9 cellular contexts compared by ENCODE assay signal in genomic region chr3:58335432-58335947, GRCh38. TPM values are rescaled to one million over a fixed set of nuclear protein-coding genes. Genes with fewer than 3 reads are reported as not detected.
DNase-seq lines count a peak whose midpoint lies in the region; TF ChIP-seq lines count a peak whose summit lies in the region.
"Had no signal": no experiment of that assay in that cellular context is flagged by ENCODE, and none has a peak within 500 bp of the region (broad histone marks: within the 10 kb centered on the region; RNA-seq: fewer than 3 reads in every experiment).

No MANE protein-coding gene starts in this region.

- TF ChIP-seq CTCF in PC-9 (conservative IDR thresholded peaks at IDR 0.05): no peak
- TF ChIP-seq CTCF in ovary (IDR thresholded peaks at IDR 0.05): no peak
- TF ChIP-seq CTCF in GM10266 (IDR thresholded peaks at IDR 0.05; ENCODE audit: control insufficient read depth, insufficient read depth, low read depth, missing control alignments): no peak

- H3K9me3 ChIP-seq in CD4-positive, alpha-beta memory T cell (ENCODE audit: control insufficient read depth in 1 of 2, low read length in 2 of 2): no peaks in the 10 kb centered on the region
- no peaks in the 10 kb centered on the region for H3K9me3 ChIP-seq in PC-9 (ENCODE audit: insufficient read depth, low read depth)
- no peaks in the 10 kb centered on the region for H3K9me3 ChIP-seq in duodenal mucosa (ENCODE audit: control insufficient read depth in 1 of 2, low read length in 2 of 2)
- no peaks in the 10 kb centered on the region for H3K9me3 ChIP-seq in ovary
- no peaks in the 10 kb centered on the region for H3K9me3 ChIP-seq in trophoblast cell (ENCODE audit: insufficient read depth, low read depth, low read length)

- no peak overlapping the region for H3K27ac ChIP-seq in CD4-positive, alpha-beta memory T cell (ENCODE audit: low read depth, low read length)
- H3K27ac ChIP-seq in PC-9 (peak overlapping the region; percentile 96), duodenal mucosa (ENCODE audit: low read depth, low read length) (peak overlapping the region; percentile 39), ovary (no peak overlapping the region), trophoblast cell (ENCODE audit: low read depth, low read length) (no peak overlapping the region)

- no peak overlapping the region for H2BK12ac ChIP-seq in trophoblast cell (ENCODE audit: low read length)

- H2AK5ac ChIP-seq in trophoblast cell (ENCODE audit: low read length): no peak overlapping the region

- no peak overlapping the region for H4K8ac ChIP-seq in trophoblast cell (ENCODE audit: low read depth, low read length)

- peaks cover 30% of the 10 kb centered on the region for H3K4me1 ChIP-seq in CD4-positive, alpha-beta memory T cell (ENCODE audit: insufficient read depth, low read length)
- H3K4me1 ChIP-seq in PC-9 (replicated peaks; ENCODE audit: insufficient read depth): peaks cover 30% of the 10 kb centered on the region
- peaks cover 18 to 20% of the 10 kb centered on the region in 2 donors for H3K4me1 ChIP-seq in duodenal mucosa (ENCODE audit: control insufficient read depth in 1 of 2, insufficient read depth in 2 of 2, low read length in 2 of 2)
- peaks cover 6% of the 10 kb centered on the region for H3K4me1 ChIP-seq in ovary (ENCODE audit: insufficient read depth)
- peaks cover 0 to 4% of the 10 kb centered on the region in 2 experiments for H3K4me1 ChIP-seq in trophoblast cell (ENCODE audit: control insufficient read depth in 1 of 2, insufficient read depth in 2 of 2, low read length in 2 of 2)

- CTCF ChIA-PET in CD4-positive, alpha-beta memory T cell (lab: Charles Lee; ENCODE audit: partially characterized antibody): interaction anchor here (1.0 to 6.2 kb wide), 8 partner anchors 9 to 196 kb away, joined by 3 to 47 read pairs (median 6); partner anchors contain the start of genes HTD2, KCTD6 and RPP14
- CTCF ChIA-PET in PC-9 (lab: Charles Lee): no interaction called here

- no peaks in the 10 kb centered on the region for H3K27me3 Mint-ChIP-seq in CD4-positive, alpha-beta memory T cell

- no TSS peak for BruUV-seq in PC-9 (replicated peaks; lab: Mats Ljungman, UMichigan)

- no peaks in the 10 kb centered on the region for H4K20me1 ChIP-seq in PC-9 (ENCODE audit: insufficient read depth)

- peak overlapping the region in 3 of 7 donors; percentile 43 to 74 (median 62) for H3K27ac Mint-ChIP-seq in CD4-positive, alpha-beta memory T cell

- H3K14ac ChIP-seq in trophoblast cell (ENCODE audit: low read length): no peak overlapping the region

- peak overlapping the region; percentile 92 for H3K4me2 ChIP-seq in PC-9
- H3K4me2 ChIP-seq in trophoblast cell (ENCODE audit: low read length): no peak overlapping the region

- no peak overlapping the region for H2BK120ac ChIP-seq in trophoblast cell (ENCODE audit: insufficient read depth, low read length, poor library complexity)

- intact Hi-C loops in CD4-positive, alpha-beta memory T cell (cut with micrococcal nuclease): no loop called here
- intact Hi-C loops in PC-9 (cut with micrococcal nuclease; ENCODE audit: unreplicated experiment): no loop called here
- intact Hi-C loops in ovary (cut with DNase I): loop anchor here in 2 of 4 donors (10.0 kb wide), 2 partner anchors 79 to 159 kb away; partner anchors contain the start of gene KCTD6 (in 1 of the 2)

- H3K4ac ChIP-seq in trophoblast cell (ENCODE audit: low read depth, low read length): no peak overlapping the region

- H3K79me2 ChIP-seq in PC-9 (ENCODE audit: low read depth): 0 out of 2 replicates have a peak, but pooled peaks cover 4% of the 10 kb centered on the region
- no peaks in the 10 kb centered on the region for H3K79me2 ChIP-seq in trophoblast cell (ENCODE audit: control insufficient read depth, insufficient read depth, low read length, poor library complexity)

- H4K12ac ChIP-seq in trophoblast cell (ENCODE audit: low read depth, low read length): no peak overlapping the region

- whole genome bisulfite sequencing in ovary, 3 donors: 22 to 35% (median 32%) methylated on average over 2 of the region's 2 CpGs
- no CpG with 5 or more reads among the region's 2 CpGs for WGBS in trophoblast cell (ENCODE audit: extremely low coverage, insufficient coverage, insufficient read length)

- peaks cover 24 to 49% (median 35%) of the 10 kb centered on the region in 4 donors for H3K4me1 Mint-ChIP-seq in CD4-positive, alpha-beta memory T cell

- no peak overlapping the region for H3K4me3 ChIP-seq in CD4-positive, alpha-beta memory T cell (ENCODE audit: low read length in 2 of 2)
- H3K4me3 ChIP-seq in PC-9 (peak overlapping the region; percentile 22; the same call in 1 of the 2 replicates), duodenal mucosa (ENCODE audit: low read depth in 1 of 2, low read length in 2 of 2) (no peak overlapping the region), ovary (peak overlapping the region; percentile 26), trophoblast cell (ENCODE audit: low read depth, low read length) (no peak overlapping the region)

- TF ChIP-seq POLR2A in ovary (IDR thresholded peaks at IDR 0.05): no peak

- H3K23ac ChIP-seq in trophoblast cell (ENCODE audit: low read length): no peak overlapping the region

- H3K9ac ChIP-seq in duodenal mucosa (ENCODE audit: low read depth in 1 of 2, low read length in 2 of 2): peak overlapping the region in 1 of 2 donors; percentile 39
- H3K9ac ChIP-seq in trophoblast cell (ENCODE audit: low read length): no peak overlapping the region

- H3K9me2 ChIP-seq in PC-9 (ENCODE audit: insufficient read depth): no peaks in the 10 kb centered on the region; the same call in 1 of the 2 replicates

- H2AFZ ChIP-seq in PC-9: peak overlapping the region; percentile 62
- no peak overlapping the region for H2AFZ ChIP-seq in trophoblast cell (ENCODE audit: insufficient read depth, low read length, poor library complexity)

- peaks cover 8 to 9% of the 10 kb centered on the region in 2 donors for H3K36me3 Mint-ChIP-seq in CD4-positive, alpha-beta memory T cell

- peaks cover 6% of the 10 kb centered on the region for H3K79me1 ChIP-seq in trophoblast cell (ENCODE audit: low read length)

- H3K9me3 Mint-ChIP-seq in CD4-positive, alpha-beta memory T cell: no peaks in the 10 kb centered on the region

- no peak overlapping the region for H2BK5ac ChIP-seq in trophoblast cell (ENCODE audit: low read depth, low read length, poor library complexity)

- POLR2A ChIA-PET in CD4-positive, alpha-beta memory T cell (lab: Charles Lee; ENCODE audit: partially characterized antibody): interaction anchor here (1.5 to 3.6 kb wide), 3 partner anchors 14 to 29 kb away, joined by 4 to 33 read pairs (median 4); partner anchors contain the start of genes HTD2 and RPP14
- POLR2A ChIA-PET in PC-9 (lab: Charles Lee; ENCODE audit: unreplicated experiment): interaction anchor here (0.6 to 0.7 kb wide), 2 partner anchors 157 to 372 kb away, joined by 4 read pairs; no protein-coding TSS in a partner anchor

- no peak overlapping the region for H3K18ac ChIP-seq in trophoblast cell (ENCODE audit: low read length)

- peaks cover 19% of the 10 kb centered on the region; the same call in 1 of the 2 replicates for H3F3A ChIP-seq in PC-9 (ENCODE audit: insufficient read depth, low read depth)

- H4K91ac ChIP-seq in trophoblast cell (ENCODE audit: low read depth, low read length): no peak overlapping the region

- no peaks in the 10 kb centered on the region for H3K27me3 ChIP-seq in CD4-positive, alpha-beta memory T cell (ENCODE audit: insufficient read depth, low read length)
- H3K27me3 ChIP-seq in PC-9 (ENCODE audit: insufficient read depth, low read depth): no peaks in the 10 kb centered on the region
- no peaks in the 10 kb centered on the region for H3K27me3 ChIP-seq in duodenal mucosa (ENCODE audit: control insufficient read depth in 1 of 2, insufficient read depth in 2 of 2, low read length in 2 of 2)
- H3K27me3 ChIP-seq in ovary: no peaks in the 10 kb centered on the region
- H3K27me3 ChIP-seq in trophoblast cell (ENCODE audit: insufficient read depth, low read length): no peaks in the 10 kb centered on the region

- H3K36me3 ChIP-seq in CD4-positive, alpha-beta memory T cell (ENCODE audit: insufficient read depth, low read length): no peaks in the 10 kb centered on the region
- H3K36me3 ChIP-seq in PC-9 (ENCODE audit: low read depth): no peaks in the 10 kb centered on the region
- no peaks in the 10 kb centered on the region for H3K36me3 ChIP-seq in duodenal mucosa (ENCODE audit: control insufficient read depth in 1 of 2, insufficient read depth in 2 of 2, low read length in 2 of 2)
- H3K36me3 ChIP-seq in ovary: no peaks in the 10 kb centered on the region
- no peaks in the 10 kb centered on the region for H3K36me3 ChIP-seq in trophoblast cell (ENCODE audit: control insufficient read depth in 1 of 2, insufficient read depth in 2 of 2, low read length in 2 of 2)

- peak overlapping the region in 5 of 8 donors; percentile 1 to 100 (median 57) for H3K4me3 Mint-ChIP-seq in CD4-positive, alpha-beta memory T cell

- TF ChIP-seq EP300 in ovary (IDR thresholded peaks at IDR 0.05): no peak

- DNase-seq in CD4-positive, alpha-beta memory T cell: no peak
- DNase-seq in PC-9 (no peak), ovary (no peak), GM10266 (ENCODE audit: extremely low spot score) (no peak), AG20443 (ENCODE audit: low spot score) (no peak), iPS-NIHi11 (ENCODE audit: low spot score) (no peak), trophoblast cell (no peak)
- DNase-seq: NCI-H1436 had no signal

RNA-seq across cellular contexts. Expression of gene PXK, which starts 2.8 kb away (rescaled TPM):
- 10 to 100 TPM; 20.0 to 20.2 TPM for total RNA-seq in CD4-positive, alpha-beta memory T cell
- 10 to 100 TPM; 23.5 to 28.7 TPM for polyA plus RNA-seq in CD4-positive, alpha-beta memory T cell
- total RNA-seq in PC-9 (2021): 3.3 and 4.4 TPM in 2 replicates
- total RNA-seq in ovary: 10 to 100 TPM; 21.6 to 36.6 (median 25.9) TPM
- 10 to 100 TPM; 17.2 to 42.0 TPM for polyA plus RNA-seq in ovary
- polyA plus RNA-seq in trophoblast cell (2013): 7.8 and 8.5 TPM in 2 replicates

RNA-seq across cellular contexts. Expression of gene HTD2, which starts 29.2 kb away (rescaled TPM):
- 10 to 100 TPM in 1 of 2 experiments, 1 to 10 TPM in 1; 9.2 to 10.5 TPM for total RNA-seq in CD4-positive, alpha-beta memory T cell
- 10 to 100 TPM; 25.1 to 28.8 TPM for polyA plus RNA-seq in CD4-positive, alpha-beta memory T cell
- total RNA-seq in PC-9 (2021) (6.2 and 7.4 TPM in 2 replicates), ovary (10 to 100 TPM in 2 of 7 donors, 1 to 10 TPM in 5; 7.3 to 12.0 (median 9.1) TPM)
- polyA plus RNA-seq in ovary: 10 to 100 TPM in 1 of 2 donors, 1 to 10 TPM in 1; 9.2 to 11.3 TPM
- polyA plus RNA-seq in trophoblast cell (2013): 4.4 and 5.4 TPM in 2 replicates

RNA-seq across cellular contexts. Expression of gene RPP14, which starts 29.4 kb away (rescaled TPM):
- 10 to 100 TPM; 15.1 to 15.4 TPM for total RNA-seq in CD4-positive, alpha-beta memory T cell
- 1 to 10 TPM; 6.1 to 6.3 TPM for polyA plus RNA-seq in CD4-positive, alpha-beta memory T cell
- 13.2 and 13.8 TPM in 2 replicates for total RNA-seq in PC-9 (2021)
- 10 to 100 TPM in 5 of 7 donors, 1 to 10 TPM in 2; 7.9 to 16.2 (median 15.0) TPM for total RNA-seq in ovary
- polyA plus RNA-seq in ovary: 10 to 100 TPM; 11.8 to 18.8 TPM
- 8.7 and 9.9 TPM in 2 replicates for polyA plus RNA-seq in trophoblast cell (2013)

Comparison
In these comparisons a context has a peak if more than half of its experiments do, and no peak if none do; other contexts are left out.
1. H3K27ac ChIP-seq: peak in PC-9 (single experiment) and duodenal mucosa (single experiment); none in CD4-positive, alpha-beta memory T cell (single experiment), ovary (0 of 2) and trophoblast cell (single experiment).
2. H3K4me3 ChIP-seq: peak in PC-9 (single experiment) and ovary (single experiment); none in CD4-positive, alpha-beta memory T cell (0 of 2), duodenal mucosa (0 of 2) and trophoblast cell (single experiment).